ENCODE assay signal across 1 cellular context in genomic region chr1:68495968-68496679, GRCh38.
TF ChIP-seq lines count a peak whose summit lies in the region.

No MANE protein-coding gene starts in this region.

TF ChIP-seq in A549, 52 proteins besides CTCF, POLR2A, EP300 and RAD21 (continued from another document):
- TF ChIP-seq HOXA7 (CRISPR knock-in tag; IDR thresholded peaks at IDR 0.05) (no peak), RFX5 (IDR thresholded peaks at IDR 0.05) (no peak), NPAS2 (CRISPR knock-in tag; IDR thresholded peaks at IDR 0.05; ENCODE audit: borderline replicate concordance) (no peak), SMC3 (IDR thresholded peaks at IDR 0.05) (no peak), RCOR1 (IDR thresholded peaks at IDR 0.05; ENCODE audit: low read depth, low read length) (no peak), GATA3 (IDR thresholded peaks at IDR 0.05; ENCODE audit: borderline replicate concordance) (no peak), JUNB (IDR thresholded peaks at IDR 0.05) (no peak), FOSB (CRISPR knock-in tag; IDR thresholded peaks at IDR 0.05) (no peak), BCL3 (IDR thresholded peaks at IDR 0.05) (no peak), POLR2AphosphoS2 (conservative IDR thresholded peaks at IDR 0.05; ENCODE audit: low read length) (no peak), KDM1A (IDR thresholded peaks at IDR 0.05; ENCODE audit: low read depth) (no peak), ATOH8 (CRISPR knock-in tag; IDR thresholded peaks at IDR 0.05; ENCODE audit: low read depth) (no peak), ZSCAN20 (CRISPR knock-in tag; IDR thresholded peaks at IDR 0.05) (no peak)
